In the genomic region with DNA sequence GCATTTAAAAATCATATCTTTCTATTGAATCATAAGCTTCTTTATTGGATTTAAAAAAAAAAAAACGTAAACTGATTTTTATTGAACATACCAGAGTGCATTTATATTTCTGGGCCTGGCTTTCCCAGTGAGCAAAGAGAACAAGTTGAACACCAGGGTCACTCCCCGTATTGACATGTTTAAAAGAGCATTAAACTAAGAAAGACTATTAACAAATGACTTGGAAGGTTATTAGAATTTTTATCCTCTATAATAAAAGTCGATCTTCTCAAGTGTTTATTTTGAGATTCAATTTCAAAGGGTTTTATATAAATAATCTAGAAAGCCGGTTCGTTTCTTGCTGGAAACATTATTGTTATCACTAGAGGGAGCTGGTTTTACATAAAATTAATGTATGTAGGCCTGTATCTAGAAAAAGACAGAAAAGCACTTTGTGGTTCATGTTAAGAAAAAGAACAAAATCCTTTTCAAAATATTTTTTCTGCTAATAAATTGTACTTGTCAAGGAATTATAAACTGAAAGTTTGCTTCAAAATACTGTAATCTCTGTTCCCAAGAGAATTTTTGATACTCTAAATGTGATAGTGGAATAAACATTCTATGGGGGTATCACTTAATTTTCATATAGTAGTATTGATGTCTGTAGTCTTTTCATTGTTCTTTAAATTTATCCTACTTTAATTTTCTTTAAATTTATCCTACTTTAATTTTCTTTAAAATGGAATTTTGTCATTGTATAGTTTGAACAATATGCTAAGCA, we compare ENCODE assay signal across 8 cellular contexts.
DNase-seq lines count a peak whose midpoint lies in the region; ATAC-seq, FAIRE-seq and TF ChIP-seq lines count a peak whose summit lies in the region.

No MANE protein-coding gene starts in this region.

- H3K9me3 ChIP-seq in Karpas-422 (ENCODE audit: low read length) = no peaks in the 10 kb centered on the region
- no peaks in the 10 kb centered on the region for H3K9me3 ChIP-seq in SU-DHL-6 (ENCODE audit: insufficient read depth, low read length)
- no peaks in the 10 kb centered on the region for H3K9me3 ChIP-seq in kidney (ENCODE audit: control insufficient read depth in 1 of 2, low read length in 2 of 2)

- H3K4me3 ChIP-seq in Karpas-422 (ENCODE audit: low read length) (no peak overlapping the region), SU-DHL-6 (ENCODE audit: insufficient read depth, low read length, poor library complexity, severe bottlenecking) (no peak overlapping the region), kidney (ENCODE audit: low read length in 2 of 2) (no peak overlapping the region)

- peak; percentile 83 for FAIRE-seq in kidney (lab: Jason Lieb, UNC)

- H4K20me1 ChIP-seq in Karpas-422 (ENCODE audit: insufficient read depth, low read depth, low read length) (no peaks in the 10 kb centered on the region), SU-DHL-6 (ENCODE audit: low read depth, low read length) (no peaks in the 10 kb centered on the region)

- DNase-seq in CD1c-positive myeloid dendritic cell (ENCODE audit: extremely low spot score) (peak; percentile 45), Karpas-422 (peak; percentile 69), kidney (no peak), T-helper 2 cell (no peak), SHP77 treated with DMSO at 0.1 percent for 48 hours (lab: John Stamatoyannopoulos, UW) (no peak), Ammon's horn (ENCODE audit: low spot score) (no peak)

- H3K4me2 ChIP-seq in Karpas-422 (ENCODE audit: low read depth, low read length, poor library complexity, severe bottlenecking) (no peak overlapping the region), SU-DHL-6 (ENCODE audit: low read depth, low read length, poor library complexity, severe bottlenecking) (no peak overlapping the region)

- H2AFZ ChIP-seq in Karpas-422 (ENCODE audit: low read length) (no peak overlapping the region), SU-DHL-6 (ENCODE audit: low read depth, low read length, severe bottlenecking) (no peak overlapping the region)

- intact Hi-C loops in kidney (cut with DNase I) = no loop called here

- H3K9me2 ChIP-seq in Karpas-422 (replicated peaks; ENCODE audit: insufficient read depth, low read length) (no peaks in the 10 kb centered on the region), SU-DHL-6 (replicated peaks; ENCODE audit: insufficient read depth, low read length) (no peaks in the 10 kb centered on the region)

- H3K27ac ChIP-seq in Karpas-422 (ENCODE audit: low read length) (no peak overlapping the region), SU-DHL-6 (ENCODE audit: low read depth, low read length) (no peak overlapping the region), kidney (ENCODE audit: low read depth in 2 of 2, low read length in 2 of 2) (no peak overlapping the region)

- H3K27me3 ChIP-seq in Karpas-422 (ENCODE audit: low read length) (no peaks in the 10 kb centered on the region), SU-DHL-6 (ENCODE audit: low read length) (no peaks in the 10 kb centered on the region)

- H3K9ac ChIP-seq in Karpas-422 (ENCODE audit: low read length) (no peak overlapping the region), SU-DHL-6 (ENCODE audit: low read length) (no peak overlapping the region), kidney (ENCODE audit: low read length in 2 of 2) (no peak overlapping the region)

- H3K36me3 ChIP-seq in Karpas-422 (ENCODE audit: insufficient read depth, low read length) (no peaks in the 10 kb centered on the region), SU-DHL-6 (ENCODE audit: low read length) (no peaks in the 10 kb centered on the region), kidney (ENCODE audit: control insufficient read depth in 1 of 2, insufficient read depth in 2 of 2, low read length in 2 of 2) (no peaks in the 10 kb centered on the region)

- no peaks in the 10 kb centered on the region for H3F3A ChIP-seq in SU-DHL-6 (ENCODE audit: insufficient read depth)

- H3K4me1 ChIP-seq in Karpas-422 (ENCODE audit: low read length) (no peaks in the 10 kb centered on the region), kidney (ENCODE audit: control insufficient read depth in 1 of 2, insufficient read depth in 1 of 2, low read depth in 1 of 2, low read length in 2 of 2) (no peaks in the 10 kb centered on the region)

- TF ChIP-seq CTCF in SU-DHL-6 (IDR thresholded peaks at IDR 0.05; ENCODE audit: insufficient read depth, low read length, poor library complexity, severe bottlenecking) (peak; percentile 48), kidney (IDR thresholded peaks at IDR 0.05; ENCODE audit: borderline replicate concordance, extremely low read depth, insufficient read depth) (peak; percentile 2)

- ATAC-seq in GM21717 (IDR thresholded peaks at IDR 0.05; ENCODE audit: unreplicated experiment) = no peak

- no peaks in the 10 kb centered on the region for H3K79me2 ChIP-seq in Karpas-422 (ENCODE audit: low read length)
- no peaks in the 10 kb centered on the region for H3K79me2 ChIP-seq in SU-DHL-6 (ENCODE audit: insufficient read depth, low read length)

Comparison
In these comparisons a context has a peak if more than half of its experiments do, and no peak if none do; other contexts are left out.
1. DNase-seq: peak in CD1c-positive myeloid dendritic cell (single experiment) and Karpas-422 (single experiment); none in kidney (single experiment), T-helper 2 cell (0 of 5), SHP77 treated with DMSO at 0.1 percent for 48 hours (single experiment) and Ammon's horn (single experiment).